Comparison of ENCODE assay signal across 20 cellular contexts in the genomic region with DNA sequence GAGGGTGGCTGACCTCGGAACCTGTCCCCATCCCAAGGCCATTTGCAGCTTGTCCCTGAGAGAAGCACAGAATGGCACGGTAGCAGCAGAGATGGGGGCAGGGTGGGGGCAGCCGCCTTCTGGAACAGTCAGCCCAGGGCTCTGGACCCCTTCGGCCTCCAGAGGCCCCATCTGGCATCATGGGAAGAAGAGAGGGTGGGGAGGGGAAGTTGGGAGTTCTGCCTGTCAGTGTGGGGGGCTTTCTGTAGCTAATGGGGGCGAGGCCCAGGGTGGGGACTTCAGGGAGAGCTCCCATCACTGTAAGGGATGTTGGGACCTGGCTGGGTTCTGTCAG.
"Had no signal": no experiment of that assay in that cellular context is flagged by ENCODE, and none has a peak within 500 bp of the region (broad histone marks: within the 10 kb centered on the region; RNA-seq: fewer than 3 reads in every experiment).

No MANE protein-coding gene starts in this region.

- DNase-seq: effector memory CD4-positive, alpha-beta T cell; gastrocnemius medialis; heart right ventricle; islet precursor cell; occipital lobe; stimulated activated CD4-positive, alpha-beta T cell treated with anti-CD3 and anti-CD28 coated beads, Interleukin-12 subunit alpha, Interleukin-12 subunit beta, amount 100 ng/mL, for 4 hours; stimulated activated naive CD4-positive, alpha-beta T cell; stomach; substantia nigra; trophoblast cell had no signal

- H3K4me3 ChIP-seq: gastrocnemius medialis, heart right ventricle, mucosa of descending colon, pancreas, prostate gland, sigmoid colon, skin epidermis, stomach had no signal

- H3K27ac Mint-ChIP-seq: naive thymus-derived CD8-positive, alpha-beta T cell had no signal

- H3K9me3 ChIP-seq: gastrocnemius medialis, mucosa of descending colon, pancreas, prostate gland, sigmoid colon, stomach had no signal

- H3K36me3 ChIP-seq: gastrocnemius medialis, heart right ventricle, pancreas, prostate gland, sigmoid colon, stomach had no signal

- H3K27ac ChIP-seq: gastrocnemius medialis, heart right ventricle, pancreas, prostate gland, sigmoid colon, skin epidermis, stomach had no signal

- H3K4me1 ChIP-seq: gastrocnemius medialis, pancreas, prostate gland, sigmoid colon, stomach had no signal

- H3K4me3 Mint-ChIP-seq: naive thymus-derived CD8-positive, alpha-beta T cell; neural crest cell had no signal

- ATAC-seq: esophagus mucosa; gastrocnemius medialis; heart right ventricle; left ventricle myocardium superior; mucosa of descending colon; naive thymus-derived CD8-positive, alpha-beta T cell; pancreas had no signal

- FAIRE-seq: endometrium, pancreas had no signal

- H3K9me3 Mint-ChIP-seq: neural crest cell had no signal
